Comparison of ENCODE assay signal across 38 cellular contexts in genomic region chr14:77531071-77531470, GRCh38. TPM values are rescaled to one million over a fixed set of nuclear protein-coding genes. Genes with fewer than 3 reads are reported as not detected.
"Had no signal": no experiment of that assay in that cellular context is flagged by ENCODE, and none has a peak within 500 bp of the region (broad histone marks: within the 10 kb centered on the region; RNA-seq: fewer than 3 reads in every experiment).

No MANE protein-coding gene starts in this region.

- H3K4me1 Mint-ChIP-seq: activated T-helper 17 cell treated with anti-CD3 and anti-CD28 coated beads, Interleukin-2, amount 50 U/mL, for 72 hours had no signal

- DNase-seq: activated B cell treated with CpG ODN at 0.5 μM for 24 hours; activated CD4-positive, alpha-beta T cell treated with anti-CD3 and anti-CD28 coated beads for 48 hours; activated CD4-positive, alpha-beta T cell treated with anti-CD3 and anti-CD28 coated beads, Interleukin-2, amount 50 U/mL, for 1 hour; activated CD4-positive, alpha-beta T cell treated with anti-CD3 and anti-CD28 coated beads, Interleukin-2, amount 50 U/mL, for 48 hours; activated CD8-positive, alpha-beta memory T cell treated with anti-CD3 and anti-CD28 coated beads for 24 hours; activated CD8-positive, alpha-beta T cell treated with anti-CD3 and anti-CD28 coated beads for 36 hours; activated effector memory CD4-positive, alpha-beta T cell treated with Interleukin-2 at 50 U/mL for 16 hours; activated gamma-delta T cell treated with Interleukin-2 at 50 U/mL for 16 hours; activated naive CD4-positive, alpha-beta T cell treated with anti-CD3 and anti-CD28 coated beads, Interleukin-2, amount 50 U/mL, for 16 hours; activated naive CD4-positive, alpha-beta T cell treated with Interleukin-2 at 50 U/mL for 16 hours; activated T-cell treated with anti-CD3 and anti-CD28 coated beads, Interleukin-2, amount 50 U/mL, for 4 hours; amniotic stem cell; anterior cingulate cortex; brain microvascular endothelial cell; cortex of kidney; dermis blood vessel endothelial cell; effector CD4-positive, alpha-beta T cell; esophagus squamous epithelium; foreskin melanocyte; head of caudate nucleus; T-helper 1 cell; T-helper 17 cell; T1000; WERI-Rb-1 had no signal

- H3K27ac ChIP-seq: brain microvascular endothelial cell, epithelial cell of prostate, esophagus squamous epithelium, gastroesophageal sphincter, WERI-Rb-1 had no signal

- ATAC-seq: activated CD4-positive, CD25-positive, alpha-beta regulatory T cell treated with anti-CD3 and anti-CD28 coated beads, Interleukin-2, amount 50 U/mL, for 24 hours; activated CD8-positive, alpha-beta T cell treated with anti-CD3 and anti-CD28 coated beads for 36 hours; activated T-cell treated with anti-CD3 and anti-CD28 coated beads, Interleukin-2, amount 50 U/mL, for 4 hours; activated T-helper 17 cell treated with anti-CD3 and anti-CD28 coated beads, Interleukin-2, amount 50 U/mL, for 72 hours; gastroesophageal sphincter; T-helper 17 cell had no signal

- H3K27ac Mint-ChIP-seq: activated B cell treated with CpG ODN at 0.5 μM for 24 hours; activated CD8-positive, alpha-beta T cell treated with anti-CD3 and anti-CD28 coated beads for 36 hours; activated naive CD8-positive, alpha-beta T cell; activated T-helper 17 cell treated with anti-CD3 and anti-CD28 coated beads, Interleukin-2, amount 50 U/mL, for 72 hours; T-helper 17 cell; T-helper 2 cell treated with Interferon-gamma antibody and Interleukin-4, amounts not matched to agents 5 μg/mL and 100 μg/mL, for 36 hours had no signal

- H3K27me3 Mint-ChIP-seq: activated B cell treated with CpG ODN at 0.5 μM for 24 hours; activated CD8-positive, alpha-beta T cell treated with anti-CD3 and anti-CD28 coated beads for 36 hours; activated naive CD8-positive, alpha-beta T cell; activated T-helper 17 cell treated with anti-CD3 and anti-CD28 coated beads, Interleukin-2, amount 50 U/mL, for 72 hours; central memory CD8-positive, alpha-beta T cell; T-helper 17 cell had no signal

- H3K9me3 Mint-ChIP-seq: activated B cell treated with CpG ODN at 0.5 μM for 24 hours; activated CD8-positive, alpha-beta T cell treated with anti-CD3 and anti-CD28 coated beads for 36 hours; activated T-cell treated with anti-CD3 and anti-CD28 coated beads, Interleukin-2, amount 50 U/mL, for 4 hours; activated T-helper 17 cell treated with anti-CD3 and anti-CD28 coated beads, Interleukin-2, amount 50 U/mL, for 72 hours; central memory CD8-positive, alpha-beta T cell; T-helper 2 cell treated with Interferon-gamma antibody and Interleukin-4, amounts not matched to agents 5 μg/mL and 100 μg/mL, for 36 hours had no signal

- H3K4me3 ChIP-seq: esophagus squamous epithelium, gastroesophageal sphincter had no signal

- H3K27me3 ChIP-seq: brain microvascular endothelial cell, esophagus squamous epithelium, gastroesophageal sphincter had no signal

- H3K36me3 ChIP-seq: WERI-Rb-1 had no signal

- H3K9me3 ChIP-seq: esophagus squamous epithelium, gastroesophageal sphincter had no signal

- FAIRE-seq: astrocyte, bronchial epithelial cell, colon, endometrium, endothelial cell of umbilical vein had no signal

- H3K4me3 Mint-ChIP-seq: activated B cell treated with CpG ODN at 0.5 μM for 24 hours; activated CD8-positive, alpha-beta T cell treated with anti-CD3 and anti-CD28 coated beads for 36 hours; activated naive CD8-positive, alpha-beta T cell; activated T-cell treated with anti-CD3 and anti-CD28 coated beads, Interleukin-2, amount 50 U/mL, for 4 hours; activated T-helper 17 cell treated with anti-CD3 and anti-CD28 coated beads, Interleukin-2, amount 50 U/mL, for 72 hours; central memory CD8-positive, alpha-beta T cell; T-helper 17 cell; T-helper 2 cell treated with Interferon-gamma antibody and Interleukin-4, amounts not matched to agents 5 μg/mL and 100 μg/mL, for 36 hours had no signal

RNA-seq across cellular contexts. Expression of gene ISM2, which starts 32.5 kb away (rescaled TPM):
- total RNA-seq: activated B cell treated with CpG ODN at 0.5 μM for 24 hours; activated T-cell treated with anti-CD3 and anti-CD28 coated beads, Interleukin-2, amount 50 U/mL, for 4 hours; bronchial epithelial cell; cardiac septum; endothelial cell of umbilical vein; fibroblast of lung; T-helper 17 cell had no signal
- polyA plus RNA-seq: endothelial cell of umbilical vein, fibroblast of lung had no signal
